11 cellular contexts compared by ENCODE assay signal in genomic region chr4:58451707-58452106, GRCh38.
"Had no signal": no experiment of that assay in that cellular context is flagged by ENCODE, and none has a peak within 500 bp of the region (broad histone marks: within the 10 kb centered on the region; RNA-seq: fewer than 3 reads in every experiment).

No MANE protein-coding gene starts in this region.

- H2AFZ ChIP-seq: GM23248, GM23338 had no signal

- DNase-seq: GM23248, GOT3, H7, H9, HCEC 1CT, HFFc6 had no signal

- H3K4me3 ChIP-seq: GM23248, GM23338, HAP-1 had no signal

- H3K36me3 ChIP-seq: HAP-1 had no signal

- H3K4me1 ChIP-seq: HAP-1 had no signal

- FAIRE-seq: H1, H54 had no signal

- H3K9me3 ChIP-seq: HAP-1 had no signal

- H3K9ac ChIP-seq: GM23248 had no signal

- ATAC-seq: GM23338, HCT116 had no signal

- H3K27ac ChIP-seq: GM23248 had no signal

- H3K4me2 ChIP-seq: GM23338 had no signal
